2 cellular contexts compared by ENCODE assay signal in genomic region chr6:34544052-34544604, GRCh38.
TF ChIP-seq lines count a peak whose summit lies in the region.

No MANE protein-coding gene starts in this region.

TF ChIP-seq in SK-N-SH, 30 proteins besides CTCF, POLR2A, EP300 and RAD21 (continued from another document):
- TF ChIP-seq SIN3A (IDR thresholded peaks at IDR 0.05; ENCODE audit: borderline replicate concordance, low read depth, low read length), result no peak
- TF ChIP-seq MXI1 (IDR thresholded peaks at IDR 0.05; ENCODE audit: low read depth, low read length), result no peak
- TF ChIP-seq, protein P1, sequence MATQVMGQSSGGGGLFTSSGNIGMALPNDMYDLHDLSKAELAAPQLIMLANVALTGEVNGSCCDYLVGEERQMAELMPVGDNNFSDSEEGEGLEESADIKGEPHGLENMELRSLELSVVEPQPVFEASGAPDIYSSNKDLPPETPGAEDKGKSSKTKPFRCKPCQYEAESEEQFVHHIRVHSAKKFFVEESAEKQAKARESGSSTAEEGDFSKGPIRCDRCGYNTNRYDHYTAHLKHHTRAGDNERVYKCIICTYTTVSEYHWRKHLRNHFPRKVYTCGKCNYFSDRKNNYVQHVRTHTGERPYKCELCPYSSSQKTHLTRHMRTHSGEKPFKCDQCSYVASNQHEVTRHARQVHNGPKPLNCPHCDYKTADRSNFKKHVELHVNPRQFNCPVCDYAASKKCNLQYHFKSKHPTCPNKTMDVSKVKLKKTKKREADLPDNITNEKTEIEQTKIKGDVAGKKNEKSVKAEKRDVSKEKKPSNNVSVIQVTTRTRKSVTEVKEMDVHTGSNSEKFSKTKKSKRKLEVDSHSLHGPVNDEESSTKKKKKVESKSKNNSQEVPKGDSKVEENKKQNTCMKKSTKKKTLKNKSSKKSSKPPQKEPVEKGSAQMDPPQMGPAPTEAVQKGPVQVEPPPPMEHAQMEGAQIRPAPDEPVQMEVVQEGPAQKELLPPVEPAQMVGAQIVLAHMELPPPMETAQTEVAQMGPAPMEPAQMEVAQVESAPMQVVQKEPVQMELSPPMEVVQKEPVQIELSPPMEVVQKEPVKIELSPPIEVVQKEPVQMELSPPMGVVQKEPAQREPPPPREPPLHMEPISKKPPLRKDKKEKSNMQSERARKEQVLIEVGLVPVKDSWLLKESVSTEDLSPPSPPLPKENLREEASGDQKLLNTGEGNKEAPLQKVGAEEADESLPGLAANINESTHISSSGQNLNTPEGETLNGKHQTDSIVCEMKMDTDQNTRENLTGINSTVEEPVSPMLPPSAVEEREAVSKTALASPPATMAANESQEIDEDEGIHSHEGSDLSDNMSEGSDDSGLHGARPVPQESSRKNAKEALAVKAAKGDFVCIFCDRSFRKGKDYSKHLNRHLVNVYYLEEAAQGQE (IDR thresholded peaks at IDR 0.05; ENCODE audit: low read depth, low read length), result no peak
- TF ChIP-seq RXRA (IDR thresholded peaks at IDR 0.05; ENCODE audit: borderline replicate concordance, low read depth), result no peak
- TF ChIP-seq TCF12 (IDR thresholded peaks at IDR 0.05), result no peak
- TF ChIP-seq CHD2 (IDR thresholded peaks at IDR 0.05; ENCODE audit: low read length, partially characterized antibody), result no peak
- no peak for TF ChIP-seq EZH2phosphoT487 (IDR thresholded peaks at IDR 0.05; ENCODE audit: borderline replicate concordance, low read depth)
- no peak for TF ChIP-seq RCOR1 (IDR thresholded peaks at IDR 0.05; ENCODE audit: low read length)
- TF ChIP-seq JUND (IDR thresholded peaks at IDR 0.05), result no peak
- no peak for TF ChIP-seq NRF1 (IDR thresholded peaks at IDR 0.05; ENCODE audit: low read depth, low read length)
- TF ChIP-seq PBX3 (IDR thresholded peaks at IDR 0.05), result no peak
TF ChIP-seq in SK-N-SH: peak in this region for 0.

TF ChIP-seq in SK-N-SH treated with all-trans-retinoic acid at 6 μM for 48 hours, 23 proteins besides CTCF, POLR2A, EP300 and RAD21 (continued from another document):
- TF ChIP-seq CSRNP3 (CRISPR knock-in tag; IDR thresholded peaks at IDR 0.05) (no peak), GLIS3 (CRISPR knock-in tag; IDR thresholded peaks at IDR 0.05) (no peak), ZNF70 (CRISPR knock-in tag; IDR thresholded peaks at IDR 0.05) (no peak), BACH2 (CRISPR knock-in tag; IDR thresholded peaks at IDR 0.05; ENCODE audit: borderline replicate concordance) (no peak), TCF4 (CRISPR knock-in tag; IDR thresholded peaks at IDR 0.05; ENCODE audit: borderline replicate concordance) (no peak)
- TF ChIP-seq, protein P2, sequence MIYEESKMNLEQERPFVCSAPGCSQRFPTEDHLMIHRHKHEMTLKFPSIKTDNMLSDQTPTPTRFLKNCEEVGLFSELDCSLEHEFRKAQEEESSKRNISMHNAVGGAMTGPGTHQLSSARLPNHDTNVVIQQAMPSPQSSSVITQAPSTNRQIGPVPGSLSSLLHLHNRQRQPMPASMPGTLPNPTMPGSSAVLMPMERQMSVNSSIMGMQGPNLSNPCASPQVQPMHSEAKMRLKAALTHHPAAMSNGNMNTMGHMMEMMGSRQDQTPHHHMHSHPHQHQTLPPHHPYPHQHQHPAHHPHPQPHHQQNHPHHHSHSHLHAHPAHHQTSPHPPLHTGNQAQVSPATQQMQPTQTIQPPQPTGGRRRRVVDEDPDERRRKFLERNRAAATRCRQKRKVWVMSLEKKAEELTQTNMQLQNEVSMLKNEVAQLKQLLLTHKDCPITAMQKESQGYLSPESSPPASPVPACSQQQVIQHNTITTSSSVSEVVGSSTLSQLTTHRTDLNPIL (CRISPR knock-in tag; IDR thresholded peaks at IDR 0.05; ENCODE audit: low read depth), result no peak
